ENCODE assay signal across 8 cellular contexts in the genomic region with DNA sequence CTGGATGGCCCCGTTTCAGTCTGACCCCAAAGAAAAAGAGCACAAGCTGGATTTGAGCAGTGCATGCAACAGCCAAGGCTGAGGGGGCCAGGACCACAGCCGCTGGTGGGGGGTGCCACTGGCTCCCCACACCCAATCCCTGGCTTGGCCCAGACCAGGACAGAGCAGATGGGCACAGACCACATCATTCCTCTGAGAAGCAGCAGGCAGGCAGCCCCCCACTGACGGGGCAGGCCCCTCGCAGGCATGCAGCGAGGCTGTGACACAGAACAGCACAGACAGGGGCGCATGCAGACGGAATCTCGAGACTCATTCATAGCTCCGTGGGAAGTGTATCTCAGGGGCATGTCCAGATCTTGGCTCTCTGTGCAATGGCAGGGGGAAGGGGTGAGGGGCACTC.
"Had no signal": no experiment of that assay in that cellular context is flagged by ENCODE, and none has a peak within 500 bp of the region (broad histone marks: within the 10 kb centered on the region; RNA-seq: fewer than 3 reads in every experiment).

No MANE protein-coding gene starts in this region.

- ATAC-seq: GM12878 had no signal

- FAIRE-seq: G401.6, GM12878, GM12891, GM12892, GM18507, GM19239 had no signal

- H3K4me3 ChIP-seq: GM12878 had no signal

- DNase-seq: GDM1, GF-D8 had no signal
